In genomic region chr13:83815598-83815997, GRCh38 we compare ENCODE assay signal across 22 cellular contexts.
DNase-seq lines count a peak whose midpoint lies in the region; ATAC-seq, FAIRE-seq and TF ChIP-seq lines count a peak whose summit lies in the region.
"Had no signal": no experiment of that assay in that cellular context is flagged by ENCODE, and none has a peak within 500 bp of the region (broad histone marks: within the 10 kb centered on the region; RNA-seq: fewer than 3 reads in every experiment).

No MANE protein-coding gene starts in this region.

- no peak overlapping the region for H2BK5ac ChIP-seq in mesendoderm (ENCODE audit: low read length)

- H3K27me3 ChIP-seq in OCI-LY3 (ENCODE audit: low read depth, low read length) (no peaks in the 10 kb centered on the region), endodermal cell (ENCODE audit: control insufficient read depth, insufficient read depth, low read length, poor library complexity, severe bottlenecking) (no peaks in the 10 kb centered on the region), mesendoderm (ENCODE audit: insufficient read depth, low read length, poor library complexity) (no peaks in the 10 kb centered on the region), esophagus squamous epithelium (no peaks in the 10 kb centered on the region)
- H3K27me3 ChIP-seq: BE2C had no signal

- no peak overlapping the region for H3K27ac ChIP-seq in OCI-LY3 (ENCODE audit: low read length)
- H3K27ac ChIP-seq in endodermal cell (ENCODE audit: low read depth, low read length), result no peak overlapping the region
- H3K27ac ChIP-seq in mesendoderm (ENCODE audit: low read depth, low read length), result no peak overlapping the region
- no peak overlapping the region for H3K27ac ChIP-seq in esophagus squamous epithelium
- H3K27ac ChIP-seq: A549, GM23248 had no signal

- intact Hi-C loops in esophagus squamous epithelium (cut with DNase I), result no loop called here

- no peak overlapping the region for H3K56ac ChIP-seq in mesendoderm (ENCODE audit: low read length)

- no peaks in the 10 kb centered on the region for H3K79me1 ChIP-seq in mesendoderm (ENCODE audit: low read length)

- H2AK5ac ChIP-seq in mesendoderm (ENCODE audit: low read length), result no peak overlapping the region

- H3K4me1 ChIP-seq in OCI-LY3 (ENCODE audit: low read length), result no peaks in the 10 kb centered on the region
- no peaks in the 10 kb centered on the region for H3K4me1 ChIP-seq in endodermal cell (ENCODE audit: control insufficient read depth, insufficient read depth, low read length)
- no peaks in the 10 kb centered on the region for H3K4me1 ChIP-seq in mesendoderm (ENCODE audit: control insufficient read depth, low read depth, low read length)
- no peaks in the 10 kb centered on the region for H3K4me1 ChIP-seq in esophagus squamous epithelium
- H3K4me1 ChIP-seq: A549, BE2C, HAP-1 had no signal

- H3K4me2 ChIP-seq in OCI-LY3 (ENCODE audit: low read length) (no peak overlapping the region), mesendoderm (ENCODE audit: low read length) (no peak overlapping the region)
- H3K4me2 ChIP-seq: A549 had no signal

- H3K18ac ChIP-seq in mesendoderm (ENCODE audit: low read length), result no peak overlapping the region

- H3K9me3 Mint-ChIP-seq in endodermal cell, result peaks cover 2% of the 10 kb centered on the region

- no peak for TF ChIP-seq POLR2A in esophagus squamous epithelium (IDR thresholded peaks at IDR 0.05)

- ATAC-seq in GM21528 (IDR thresholded peaks at IDR 0.05; ENCODE audit: low FRiP score, unreplicated experiment), result no peak
- no peak for ATAC-seq in GM18858 (IDR thresholded peaks at IDR 0.05; ENCODE audit: unreplicated experiment)
- ATAC-seq: A549, Panc1 had no signal

- no peak overlapping the region for H2BK15ac ChIP-seq in mesendoderm (replicated peaks; ENCODE audit: low read depth)

- H3K36me3 Mint-ChIP-seq in endodermal cell (ENCODE audit: low read depth), result peaks cover 2% of the 10 kb centered on the region
- H3K36me3 Mint-ChIP-seq: CD4-positive, CD25-positive, alpha-beta regulatory T cell had no signal

- H3K9me3 ChIP-seq in OCI-LY3 (ENCODE audit: insufficient read depth, low read length) (no peaks in the 10 kb centered on the region), endodermal cell (ENCODE audit: control insufficient read depth, low read length) (no peaks in the 10 kb centered on the region), esophagus squamous epithelium (no peaks in the 10 kb centered on the region)
- H3K9me3 ChIP-seq: A549, BE2C, HAP-1 had no signal

- no peak overlapping the region for H3K23ac ChIP-seq in mesendoderm (ENCODE audit: low read length)

- H4K8ac ChIP-seq in mesendoderm (ENCODE audit: low read depth, low read length), result no peak overlapping the region

- H3K4ac ChIP-seq in mesendoderm (ENCODE audit: low read depth, low read length), result no peak overlapping the region

- no peak for DNase-seq in endodermal cell
- peak; percentile 8 for DNase-seq in mesendoderm
- DNase-seq in esophagus squamous epithelium (lab: John Stamatoyannopoulos, UW), result no peak
- DNase-seq in HTR-8/SVneo (ENCODE audit: insufficient read length, low spot score), result no peak
- DNase-seq: BE2C; CD4-positive, CD25-positive, alpha-beta regulatory T cell; COR-L47; DMS79; GM23248; KG1; MV-4-11; NCI-H1105 treated with DMSO at 0.1 percent for 48 hours; NCI-H2029 treated with DMSO at 0.1 percent for 48 hours; NCI-H226; NCI-H510A treated with DMSO at 0.1 percent for 48 hours; NCI-H748 treated with DMSO at 0.1 percent for 48 hours had no signal

- WGBS in endodermal cell (ENCODE audit: insufficient coverage in 1 of 2, insufficient read length in 1 of 2), 2 experiments, result 95 to 100% methylated on average over 1 of the region's 1 CpG
- no CpG with 5 or more reads among the region's 1 CpG for WGBS in mesendoderm (ENCODE audit: extremely low coverage, insufficient coverage, low lambda C conversion rate)
- 62 to 64% methylated on average over 1 of the region's 1 CpG for WGBS in esophagus squamous epithelium, 2 donors

- no peak overlapping the region for H3K27ac Mint-ChIP-seq in endodermal cell

- H3K4me3 Mint-ChIP-seq in endodermal cell, result no peak overlapping the region
- H3K4me3 Mint-ChIP-seq: CD4-positive, CD25-positive, alpha-beta regulatory T cell had no signal

- H3K4me1 Mint-ChIP-seq in endodermal cell, result peaks cover 2% of the 10 kb centered on the region
- H3K4me1 Mint-ChIP-seq: CD4-positive, CD25-positive, alpha-beta regulatory T cell had no signal

- no peak overlapping the region for H2BK120ac ChIP-seq in mesendoderm (ENCODE audit: low read depth, low read length)

- H3K9ac ChIP-seq in OCI-LY3 (ENCODE audit: low read length) (no peak overlapping the region), endodermal cell (ENCODE audit: extremely low read depth, low read length, poor library complexity, severe bottlenecking) (no peak overlapping the region), mesendoderm (ENCODE audit: low read length) (no peak overlapping the region)
- H3K9ac ChIP-seq: GM23248 had no signal

- 0 out of 2 replicates have a peak overlapping the region, but pooled peaks have one; percentile 9 for H2AFZ ChIP-seq in OCI-LY3 (ENCODE audit: low read depth, low read length)
- H2AFZ ChIP-seq: GM23248 had no signal

- H4K5ac ChIP-seq in mesendoderm (ENCODE audit: low read length), result no peak overlapping the region

- no peaks in the 10 kb centered on the region for H3K79me2 ChIP-seq in OCI-LY3 (ENCODE audit: low read length)
- H3K79me2 ChIP-seq in mesendoderm (ENCODE audit: control insufficient read depth, insufficient read depth, low read length), result no peaks in the 10 kb centered on the region

- TF ChIP-seq CTCF in OCI-LY3 (IDR thresholded peaks at IDR 0.05; ENCODE audit: low read depth, low read length) (no peak), endodermal cell (conservative IDR thresholded peaks at IDR 0.05) (peak; percentile 24), esophagus squamous epithelium (IDR thresholded peaks at IDR 0.05) (no peak)

- no peaks in the 10 kb centered on the region for H3K27me3 Mint-ChIP-seq in endodermal cell (ENCODE audit: insufficient read depth)
- H3K27me3 Mint-ChIP-seq: CD4-positive, CD25-positive, alpha-beta regulatory T cell had no signal

- H4K20me1 ChIP-seq in OCI-LY3 (ENCODE audit: insufficient read depth, low read length), result no peaks in the 10 kb centered on the region

- no peak for FAIRE-seq in HTR-8/SVneo (lab: Jason Lieb, UNC)
- FAIRE-seq: A549 had no signal

- no peak overlapping the region for H3K4me3 ChIP-seq in OCI-LY3 (ENCODE audit: low read length)
- no peak overlapping the region for H3K4me3 ChIP-seq in endodermal cell (ENCODE audit: low read length)
- no peak overlapping the region for H3K4me3 ChIP-seq in mesendoderm (ENCODE audit: low read length)
- H3K4me3 ChIP-seq in esophagus squamous epithelium, result no peak overlapping the region
- H3K4me3 ChIP-seq: A549, GM23248, HAP-1 had no signal

- H3K36me3 ChIP-seq in OCI-LY3 (replicated peaks; ENCODE audit: low read depth, low read length) (no peaks in the 10 kb centered on the region), endodermal cell (ENCODE audit: control insufficient read depth, insufficient read depth, low read length) (no peaks in the 10 kb centered on the region), mesendoderm (ENCODE audit: control insufficient read depth, insufficient read depth, low read length) (no peaks in the 10 kb centered on the region), esophagus squamous epithelium (no peaks in the 10 kb centered on the region)
- H3K36me3 ChIP-seq: BE2C, HAP-1 had no signal
